8 cellular contexts compared by ENCODE assay signal in the genomic region with DNA sequence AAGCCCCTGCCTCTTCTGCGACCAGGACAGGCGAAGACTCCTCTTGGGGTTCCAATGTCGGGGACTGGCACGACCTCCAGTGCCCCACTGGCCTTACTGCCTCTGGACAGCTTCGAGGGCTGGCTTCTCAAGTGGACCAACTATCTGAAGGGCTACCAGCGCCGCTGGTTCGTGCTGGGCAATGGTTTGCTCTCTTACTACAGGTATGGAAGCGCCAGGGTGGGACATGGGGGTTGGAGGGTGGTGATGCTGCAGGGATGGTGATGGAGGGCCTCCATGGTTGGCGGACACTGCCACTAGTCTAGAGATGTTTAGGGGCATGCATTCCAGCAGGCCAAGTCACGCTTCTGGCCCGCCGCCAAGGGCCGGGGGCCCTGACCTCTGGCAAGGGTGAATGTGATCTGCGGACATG. TPM values are rescaled to one million over a fixed set of nuclear protein-coding genes. Genes with fewer than 3 reads are reported as not detected.
DNase-seq lines count a peak whose midpoint lies in the region; ATAC-seq and TF ChIP-seq lines count a peak whose summit lies in the region.

No MANE protein-coding gene starts in this region.

- 71 to 72% methylated on average over 15 of the region's 15 CpGs for WGBS in aorta, 2 donors

- intact Hi-C loops in Right ventricle myocardium inferior (cut with DNase I) (no loop called here), aorta (cut with DNase I) (loop anchor here in 1 of 2 donors (2.0 kb wide), 1 partner anchor 61 kb away; a partner anchor contains a TSS)

- no peaks in the 10 kb centered on the region for H3K36me3 ChIP-seq in cardiac muscle cell
- H3K36me3 ChIP-seq in duodenal mucosa (ENCODE audit: control insufficient read depth in 1 of 2, insufficient read depth in 2 of 2, low read length in 2 of 2): no peaks in the 10 kb centered on the region
- H3K36me3 ChIP-seq in muscle layer of colon (ENCODE audit: insufficient read depth, low read length): no peaks in the 10 kb centered on the region
- H3K36me3 ChIP-seq in aorta (ENCODE audit: control insufficient read depth in 1 of 2, insufficient read depth in 2 of 2, low read length in 1 of 2): no peaks in the 10 kb centered on the region

- H3K9ac ChIP-seq in duodenal mucosa (ENCODE audit: low read depth in 1 of 2, low read length in 2 of 2) (peak overlapping the region; percentile 42 to 60), muscle layer of colon (ENCODE audit: low read length) (no peak overlapping the region)

- no peak for TF ChIP-seq CTCF in cardiac muscle cell (IDR thresholded peaks at IDR 0.05; ENCODE audit: low read depth, low read length)

- peak overlapping the region; percentile 49 for H3K4me3 ChIP-seq in cardiac muscle cell
- H3K4me3 ChIP-seq in duodenal mucosa (ENCODE audit: low read depth in 1 of 2, low read length in 2 of 2): peak overlapping the region; percentile 62 to 74
- H3K4me3 ChIP-seq in muscle layer of colon (ENCODE audit: low read depth in 1 of 2, low read length in 2 of 2): peak overlapping the region; percentile 52 to 55
- H3K4me3 ChIP-seq in aorta (ENCODE audit: low read length in 2 of 2): peak overlapping the region in 1 of 2 donors; percentile 46

- H3K27ac ChIP-seq in cardiac muscle cell (no peak overlapping the region), duodenal mucosa (ENCODE audit: low read depth, low read length) (no peak overlapping the region), muscle layer of colon (ENCODE audit: low read depth, low read length) (no peak overlapping the region), aorta (ENCODE audit: low read depth in 1 of 2, low read length in 2 of 2) (no peak overlapping the region)

- H3K4me1 ChIP-seq in cardiac muscle cell (ENCODE audit: low read depth) (peaks cover 10% of the 10 kb centered on the region), duodenal mucosa (ENCODE audit: control insufficient read depth in 1 of 2, insufficient read depth in 2 of 2, low read length in 2 of 2) (peaks cover 0 to 6% of the 10 kb centered on the region in 2 donors), muscle layer of colon (ENCODE audit: insufficient read depth, low read length) (peaks cover 17% of the 10 kb centered on the region), aorta (ENCODE audit: control insufficient read depth in 1 of 2, insufficient read depth in 2 of 2, low read length in 2 of 2) (no peaks in the 10 kb centered on the region)

- ATAC-seq in Right ventricle myocardium inferior (no peak), aorta (ENCODE audit: low FRiP score) (peak; percentile 38)

- H3K27me3 ChIP-seq in cardiac muscle cell (peaks cover 17% of the 10 kb centered on the region), duodenal mucosa (ENCODE audit: control insufficient read depth in 1 of 2, insufficient read depth in 2 of 2, low read length in 2 of 2) (peaks cover 0 to 6% of the 10 kb centered on the region in 2 donors), muscle layer of colon (ENCODE audit: control insufficient read depth in 1 of 2, insufficient read depth in 2 of 2, low read length in 2 of 2) (no peaks in the 10 kb centered on the region), aorta (ENCODE audit: control insufficient read depth in 1 of 2, insufficient read depth in 2 of 2, low read length in 1 of 2) (no peaks in the 10 kb centered on the region)

- H3K9me3 ChIP-seq in cardiac muscle cell (ENCODE audit: low read depth) (no peaks in the 10 kb centered on the region), duodenal mucosa (ENCODE audit: control insufficient read depth in 1 of 2, low read length in 2 of 2) (no peaks in the 10 kb centered on the region), muscle layer of colon (ENCODE audit: low read length) (no peaks in the 10 kb centered on the region), aorta (ENCODE audit: control insufficient read depth, low read length) (no peaks in the 10 kb centered on the region)

- DNase-seq in cardiac muscle cell (ENCODE audit: low read depth in 1 of 2, low spot score in 1 of 2) (no peak), Right ventricle myocardium inferior (ENCODE audit: missing footprints) (no peak), aorta (no peak), T1000 (lab: John Stamatoyannopoulos, UW) (no peak), DMS153 treated with DMSO at 0.1 percent for 48 hours (lab: John Stamatoyannopoulos, UW; ENCODE audit: unreplicated experiment) (no peak), iPS-NIHi11 (ENCODE audit: low spot score) (no peak)

RNA-seq across cellular contexts. Expression of a gene that starts 0.7 kb away (rescaled TPM):
- total RNA-seq in cardiac muscle cell (19.4 and 39.2 TPM in 2 replicates), Right ventricle myocardium inferior (11.1 TPM), aorta (1 to 10 TPM; 1.1 to 3.9 TPM)
- polyA plus RNA-seq in cardiac muscle cell (21.0 and 32.5 TPM in 2 replicates), aorta (under 1 TPM; 0.18 to 0.63 TPM)

RNA-seq across cellular contexts. Expression of a gene that starts 27.7 kb away (rescaled TPM):
- total RNA-seq in cardiac muscle cell: 6.1 and 6.8 TPM in 2 replicates
- polyA plus RNA-seq in cardiac muscle cell: 11.0 and 16.2 TPM in 2 replicates
- total RNA-seq in Right ventricle myocardium inferior: 2.8 TPM
- total RNA-seq in aorta: 10 to 100 TPM in 1 of 2 donors, 1 to 10 TPM in 1; 8.7 to 11.3 TPM
- polyA plus RNA-seq in aorta: 1 to 10 TPM; 1.6 to 4.2 TPM

RNA-seq across cellular contexts. Expression of a gene that starts 59.8 kb away (rescaled TPM):
- total RNA-seq in cardiac muscle cell: 8.7 and 12.2 TPM in 2 replicates
- polyA plus RNA-seq in cardiac muscle cell: 7.6 and 8.2 TPM in 2 replicates
- total RNA-seq in Right ventricle myocardium inferior: 5.0 TPM
- total RNA-seq in aorta: 1 to 10 TPM; 5.0 to 6.2 TPM
- 1 to 10 TPM; 2.1 to 2.4 TPM for polyA plus RNA-seq in aorta
